ENCODE assay signal across 28 cellular contexts in the genomic region with DNA sequence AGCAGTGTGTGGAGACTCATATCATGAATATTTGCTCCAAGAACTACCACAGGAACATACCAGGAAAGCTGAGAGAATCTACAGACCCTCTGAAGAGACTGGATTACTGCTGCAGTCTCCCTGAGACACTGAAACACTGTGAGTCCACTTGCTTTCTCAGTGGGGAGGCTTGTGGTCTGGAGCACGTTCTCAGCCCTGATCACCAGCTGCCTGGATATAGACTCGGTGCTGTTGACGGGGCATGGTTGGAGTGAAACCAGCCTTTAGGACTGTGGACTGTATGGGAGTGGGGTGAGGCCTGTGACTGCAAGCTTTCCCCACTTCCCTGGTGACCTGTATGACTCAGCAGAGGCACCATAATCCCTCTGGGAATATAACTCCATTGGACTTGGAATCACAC.
DNase-seq lines count a peak whose midpoint lies in the region; ATAC-seq and TF ChIP-seq lines count a peak whose summit lies in the region.
"Had no signal": no experiment of that assay in that cellular context is flagged by ENCODE, and none has a peak within 500 bp of the region (broad histone marks: within the 10 kb centered on the region; RNA-seq: fewer than 3 reads in every experiment).

No MANE protein-coding gene starts in this region.

- TF ChIP-seq CTCF in OCI-LY7 (conservative IDR thresholded peaks at IDR 0.05; ENCODE audit: low read length) = no peak
- TF ChIP-seq CTCF in Caco-2 (IDR thresholded peaks at IDR 0.05; ENCODE audit: insufficient read depth in 1 of 2, low read depth in 1 of 2, low read length in 1 of 2, severe bottlenecking in 1 of 2, unreplicated experiment in 1 of 2) = no peak

- POLR2A ChIA-PET in OCI-LY7 (lab: Charles Lee) = interaction anchor here (0.7 to 1.3 kb wide), 2 partner anchors 10 to 417 kb away, joined by 3 read pairs; no protein-coding TSS in a partner anchor
- POLR2A ChIA-PET in Caco-2 (lab: Charles Lee) = no interaction called here
- POLR2A ChIA-PET in activated CD4-positive, alpha-beta memory T cell treated with anti-CD3 and anti-CD28 coated beads, Interleukin-2, amount 10 ng/mL, durations not matched to agents 7 days and 5 days (lab: Charles Lee) = no interaction called here

- no peaks in the 10 kb centered on the region for H3K9me2 ChIP-seq in OCI-LY7 (ENCODE audit: insufficient read depth, low read length)

- DNase-seq in OCI-LY7 (ENCODE audit: low spot score) = no peak
- no peak for DNase-seq in Caco-2
- no peak for DNase-seq in HuH-7 (ENCODE audit: low spot score)
- DNase-seq in NCI-H446 (lab: John Stamatoyannopoulos, UW) = no peak
- DNase-seq in activated CD4-positive, alpha-beta memory T cell treated with anti-CD3 and anti-CD28 coated beads, Interleukin-2, amount 10 ng/mL, durations not matched to agents 7 days and 5 days = no peak
- DNase-seq: activated CD4-positive, alpha-beta T cell treated with anti-CD3 and anti-CD28 coated beads for 1 hour; activated T-cell treated with anti-CD3 and anti-CD28 coated beads for 4 hours; anterior cingulate cortex; BE2C; effector CD4-positive, alpha-beta T cell; glutamatergic neuron; islet precursor cell; Karpas-422; naive B cell; NCI-H1694 treated with DMSO at 0.1 percent for 48 hours; NCI-H2171 treated with DMSO at 0.1 percent for 48 hours; NCI-H526 treated with DMSO at 0.1 percent for 48 hours; occipital lobe; psoas muscle; stimulated activated CD4-positive, alpha-beta T cell treated with anti-CD3 and anti-CD28 coated beads, Interleukin-15, amount 100 ng/mL, for 24 hours; stimulated activated naive B cell treated with anti-CD40 and anti-IgM and Interleukin-4, amounts not matched to agents 10 μg/mL and 1 μg/mL and 100 μg/mL, for 72 hours had no signal

- peaks cover 6% of the 10 kb centered on the region for H3K27me3 Mint-ChIP-seq in Caco-2 (ENCODE audit: insufficient read depth, unreplicated experiment)
- H3K27me3 Mint-ChIP-seq in activated CD4-positive, alpha-beta memory T cell treated with anti-CD3 and anti-CD28 coated beads, Interleukin-2, amount 10 ng/mL, durations not matched to agents 7 days and 5 days = no peaks in the 10 kb centered on the region
- H3K27me3 Mint-ChIP-seq: activated naive CD8-positive, alpha-beta T cell; stimulated activated naive B cell treated with anti-CD40 and anti-IgM and Interleukin-4, amounts not matched to agents 10 μg/mL and 1 μg/mL and 100 μg/mL, for 72 hours had no signal

- no peaks in the 10 kb centered on the region for H3K4me1 Mint-ChIP-seq in Caco-2 (ENCODE audit: low read depth, unreplicated experiment)
- no peaks in the 10 kb centered on the region for H3K4me1 Mint-ChIP-seq in activated CD4-positive, alpha-beta memory T cell treated with anti-CD3 and anti-CD28 coated beads, Interleukin-2, amount 10 ng/mL, durations not matched to agents 7 days and 5 days
- H3K4me1 Mint-ChIP-seq: naive B cell; stimulated activated naive B cell treated with anti-CD40 and anti-IgM and Interleukin-4, amounts not matched to agents 10 μg/mL and 1 μg/mL and 100 μg/mL, for 72 hours had no signal

- H3K79me2 ChIP-seq in OCI-LY7 (ENCODE audit: insufficient read depth, low read depth, low read length) = no peaks in the 10 kb centered on the region

- H3K9me3 ChIP-seq in OCI-LY7 (ENCODE audit: low read length) (no peaks in the 10 kb centered on the region), Caco-2 (0 out of 2 replicates have a peak, but pooled peaks cover under 1% of the 10 kb centered on the region)
- H3K9me3 ChIP-seq: BE2C, psoas muscle had no signal

- H2AFZ ChIP-seq in OCI-LY7 (ENCODE audit: low read length) = peak overlapping the region; percentile 5; the same call in 1 of the 2 replicates

- intact Hi-C loops in OCI-LY7 (cut with micrococcal nuclease; ENCODE audit: unreplicated experiment) = no loop called here
- intact Hi-C loops in Caco-2 (cut with micrococcal nuclease; ENCODE audit: unreplicated experiment) = loop anchor here (10.0 kb wide), 1 partner anchor 383 kb away; no protein-coding TSS in a partner anchor

- H3K4me3 ChIP-seq in OCI-LY7 (ENCODE audit: low read depth, low read length, poor library complexity, severe bottlenecking) (no peak overlapping the region), Caco-2 (ENCODE audit: low read depth, low read length) (no peak overlapping the region)
- H3K4me3 ChIP-seq: psoas muscle had no signal

- no peaks in the 10 kb centered on the region for H3K4me1 ChIP-seq in OCI-LY7 (ENCODE audit: insufficient read depth, low read length, poor library complexity, severe bottlenecking)
- H3K4me1 ChIP-seq in Caco-2 = no peaks in the 10 kb centered on the region
- H3K4me1 ChIP-seq: BE2C, psoas muscle had no signal

- H3K27ac ChIP-seq in OCI-LY7 (ENCODE audit: low read depth, low read length, poor library complexity, severe bottlenecking) = no peak overlapping the region
- H3K27ac ChIP-seq: epithelial cell of prostate, psoas muscle had no signal

- CTCF ChIA-PET in OCI-LY7 (lab: Charles Lee; ENCODE audit: unreplicated experiment) (no interaction called here), Caco-2 (lab: Charles Lee) (no interaction called here)
- CTCF ChIA-PET in activated CD4-positive, alpha-beta memory T cell treated with anti-CD3 and anti-CD28 coated beads, Interleukin-2, amount 10 ng/mL, durations not matched to agents 7 days and 5 days (lab: Charles Lee) = no interaction called here

- peaks cover 13% of the 10 kb centered on the region for H3K9me3 Mint-ChIP-seq in Caco-2 (ENCODE audit: unreplicated experiment)
- peaks cover 14% of the 10 kb centered on the region for H3K9me3 Mint-ChIP-seq in activated CD4-positive, alpha-beta memory T cell treated with anti-CD3 and anti-CD28 coated beads, Interleukin-2, amount 10 ng/mL, durations not matched to agents 7 days and 5 days

- H3K36me3 Mint-ChIP-seq in Caco-2 (ENCODE audit: insufficient read depth, unreplicated experiment) = no peaks in the 10 kb centered on the region
- no peaks in the 10 kb centered on the region for H3K36me3 Mint-ChIP-seq in activated CD4-positive, alpha-beta memory T cell treated with anti-CD3 and anti-CD28 coated beads, Interleukin-2, amount 10 ng/mL, durations not matched to agents 7 days and 5 days (ENCODE audit: low read depth)
- H3K36me3 Mint-ChIP-seq: naive B cell; stimulated activated naive B cell treated with anti-CD40 and anti-IgM and Interleukin-4, amounts not matched to agents 10 μg/mL and 1 μg/mL and 100 μg/mL, for 72 hours had no signal

- no peak overlapping the region for H3K4me2 ChIP-seq in OCI-LY7 (ENCODE audit: low read length)

- no peaks in the 10 kb centered on the region for H3K27me3 ChIP-seq in Caco-2 (replicated peaks; ENCODE audit: control insufficient read depth, insufficient read depth, low read length)
- H3K27me3 ChIP-seq: BE2C had no signal

- no peaks in the 10 kb centered on the region for H4K20me1 ChIP-seq in OCI-LY7 (ENCODE audit: insufficient read depth, low read length)

- H3K36me3 ChIP-seq in OCI-LY7 (ENCODE audit: insufficient read depth, low read length) (no peaks in the 10 kb centered on the region), Caco-2 (ENCODE audit: control insufficient read depth, insufficient read depth, low read length) (no peaks in the 10 kb centered on the region)
- H3K36me3 ChIP-seq: BE2C had no signal

- H3K4me3 Mint-ChIP-seq in Caco-2 (ENCODE audit: unreplicated experiment) = no peak overlapping the region
- H3K4me3 Mint-ChIP-seq in activated CD4-positive, alpha-beta memory T cell treated with anti-CD3 and anti-CD28 coated beads, Interleukin-2, amount 10 ng/mL, durations not matched to agents 7 days and 5 days = no peak overlapping the region
- H3K4me3 Mint-ChIP-seq: activated naive CD8-positive, alpha-beta T cell; mesothelial cell of epicardium; naive B cell; stimulated activated naive B cell treated with anti-CD40 and anti-IgM and Interleukin-4, amounts not matched to agents 10 μg/mL and 1 μg/mL and 100 μg/mL, for 72 hours; T-helper 1 cell treated with Interleukin-12 subunit alpha and Interleukin-12 subunit beta and Interleukin-4 antibody, amounts not matched to agents 30 μg/mL and 1 μg/mL, for 36 hours had no signal

- ATAC-seq in GM18870 (IDR thresholded peaks at IDR 0.05; ENCODE audit: unreplicated experiment) (peak; percentile 61), GM21381 (IDR thresholded peaks at IDR 0.05; ENCODE audit: unreplicated experiment) (peak; percentile 55), HG03159 (IDR thresholded peaks at IDR 0.05; ENCODE audit: unreplicated experiment) (peak; percentile 60)
- ATAC-seq: psoas muscle; stimulated activated naive B cell treated with anti-CD40 and anti-IgM and Interleukin-4, amounts not matched to agents 10 μg/mL and 1 μg/mL and 100 μg/mL, for 72 hours had no signal

- H3K27ac Mint-ChIP-seq in Caco-2 (ENCODE audit: unreplicated experiment) = no peak overlapping the region
- no peak overlapping the region for H3K27ac Mint-ChIP-seq in activated CD4-positive, alpha-beta memory T cell treated with anti-CD3 and anti-CD28 coated beads, Interleukin-2, amount 10 ng/mL, durations not matched to agents 7 days and 5 days
- H3K27ac Mint-ChIP-seq: activated naive CD8-positive, alpha-beta T cell; mesothelial cell of epicardium; naive B cell; stimulated activated naive B cell treated with anti-CD40 and anti-IgM and Interleukin-4, amounts not matched to agents 10 μg/mL and 1 μg/mL and 100 μg/mL, for 72 hours; T-helper 1 cell treated with Interleukin-12 subunit alpha and Interleukin-12 subunit beta and Interleukin-4 antibody, amounts not matched to agents 30 μg/mL and 1 μg/mL, for 36 hours had no signal

- BruUV-seq in OCI-LY7 (replicated peaks; lab: Mats Ljungman, UMichigan) (no TSS peak), Caco-2 (replicated peaks; lab: Mats Ljungman, UMichigan) (no TSS peak)
